ENCODE assay signal across 8 cellular contexts in the genomic region with DNA sequence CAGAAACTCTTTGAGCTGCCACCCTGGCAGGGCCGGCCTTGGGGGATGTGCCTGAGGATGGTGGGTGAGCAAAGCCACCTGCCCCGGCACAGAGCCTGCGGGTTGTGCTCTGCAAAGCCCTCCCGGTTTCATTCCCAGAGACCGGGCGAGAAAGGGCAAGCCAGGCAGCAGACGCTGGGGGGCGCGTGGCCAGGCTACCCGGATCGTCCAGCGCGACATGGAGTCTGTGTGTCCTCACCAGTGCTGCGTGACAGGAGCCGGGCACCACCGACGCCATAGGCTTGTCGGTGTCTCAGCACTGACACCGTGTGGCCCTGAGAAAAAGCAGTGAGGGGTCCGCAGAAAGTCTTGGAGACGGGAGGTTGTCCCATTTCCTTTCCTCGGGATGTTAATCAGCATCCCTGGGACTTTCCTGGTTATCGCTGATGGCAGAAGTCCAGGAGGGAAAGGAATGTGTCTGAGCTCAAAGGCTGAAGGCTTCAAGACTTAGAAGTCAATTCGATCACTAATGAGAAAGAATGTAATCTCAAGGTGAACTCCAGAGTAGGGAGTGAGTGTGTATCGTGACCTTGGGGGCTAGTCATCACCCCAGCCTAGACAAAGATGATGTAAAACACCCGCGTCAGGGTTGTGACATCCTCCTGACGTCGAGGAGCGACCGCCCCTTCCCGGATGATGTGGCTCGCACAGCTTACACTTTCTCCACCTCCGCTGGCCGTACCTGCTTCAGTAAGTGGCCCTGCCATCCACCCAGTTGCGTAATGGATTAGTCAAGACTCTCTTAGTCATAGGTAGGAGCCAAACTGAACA.
DNase-seq lines count a peak whose midpoint lies in the region; ATAC-seq and TF ChIP-seq lines count a peak whose summit lies in the region.

No MANE protein-coding gene starts in this region.

- no peak overlapping the region; the same call in 1 of the 2 replicates for H3K4me3 ChIP-seq in GM12864 (ENCODE audit: low read depth, low read length)
- peak overlapping the region; percentile 19 for H3K4me3 ChIP-seq in astrocyte of the cerebellum (ENCODE audit: low read depth, low read length)

- in situ Hi-C loops in astrocyte of the cerebellum (cut with HindIII; ENCODE audit: low sequenced_read_pairs): no loop called here

- ATAC-seq in HG03378 (IDR thresholded peaks at IDR 0.05; ENCODE audit: unreplicated experiment) (no peak), HG03342 (IDR thresholded peaks at IDR 0.05; ENCODE audit: unreplicated experiment) (no peak)

- DNase-seq in GM12864 (ENCODE audit: low read depth) (no peak), MV-4-11 (lab: John Stamatoyannopoulos, UW) (peak; percentile 48), SW 1271 (lab: John Stamatoyannopoulos, UW) (peak; percentile 62 to 71), astrocyte of the cerebellum (ENCODE audit: low read depth) (peak; percentile 16), hepatic stellate cell (ENCODE audit: low spot score) (peak; percentile 84), putamen (ENCODE audit: low spot score) (peak; percentile 54)

- TF ChIP-seq CTCF in GM12864 (IDR thresholded peaks at IDR 0.05; ENCODE audit: low read depth, low read length, missing control alignments) (peak; percentile 70), astrocyte of the cerebellum (IDR thresholded peaks at IDR 0.05; ENCODE audit: low read depth, low read length, missing control alignments) (peak; percentile 65)
